Comparison of ENCODE assay signal across 8 cellular contexts in the genomic region with DNA sequence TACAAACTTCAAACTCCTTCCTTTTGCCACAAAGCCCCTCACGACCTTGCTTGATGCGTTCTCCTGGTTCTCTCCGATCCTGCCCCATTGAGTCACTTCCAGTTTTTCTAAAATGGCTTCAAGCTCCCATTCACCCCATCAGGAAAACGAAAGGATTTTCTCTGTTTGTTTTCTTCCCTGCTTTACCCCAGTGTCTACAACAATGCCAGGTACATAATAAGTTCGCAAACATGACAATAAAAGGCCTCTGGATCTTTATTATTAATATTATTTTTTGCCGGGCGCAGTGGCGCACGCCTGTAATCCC. TPM values are rescaled to one million over a fixed set of nuclear protein-coding genes. Genes with fewer than 3 reads are reported as not detected.
DNase-seq lines count a peak whose midpoint lies in the region; ATAC-seq and TF ChIP-seq lines count a peak whose summit lies in the region.

No MANE protein-coding gene starts in this region.

- peaks cover 0 to 43% (median 6%) of the 10 kb centered on the region in 3 donors for H3K36me3 Mint-ChIP-seq in CD8-positive, alpha-beta memory T cell
- peaks cover 12% of the 10 kb centered on the region for H3K36me3 Mint-ChIP-seq in osteocyte (ENCODE audit: unreplicated experiment)

- DNase-seq in CD8-positive, alpha-beta memory T cell = no peak
- DNase-seq in PC-3 (no peak), epithelial cell of esophagus (ENCODE audit: low read depth) (no peak), osteocyte (ENCODE audit: extremely low spot score, unreplicated experiment) (no peak), OCI-M2 (lab: John Stamatoyannopoulos, UW; ENCODE audit: unreplicated experiment) (no peak), NCI-H187 treated with DMSO at 0.1 percent for 48 hours (lab: John Stamatoyannopoulos, UW) (no peak)
- no peak for DNase-seq in stimulated activated CD4-positive, alpha-beta T cell treated with anti-CD3 and anti-CD28 coated beads, Interleukin-4, amount 100 ng/mL, for 1 hour
- DNase-seq in activated CD4-positive, CD25-positive, alpha-beta regulatory T cell treated with anti-CD3 and anti-CD28 coated beads, Interleukin-2, amount 50 U/mL, for 72 hours = no peak

- peaks cover 9% of the 10 kb centered on the region; the same call in 1 of the 2 replicates for H4K20me1 ChIP-seq in PC-3 (ENCODE audit: low read length)

- H3K9me2 ChIP-seq in PC-3 (replicated peaks; ENCODE audit: low read length) = no peaks in the 10 kb centered on the region

- H3K27me3 ChIP-seq in CD8-positive, alpha-beta memory T cell (ENCODE audit: insufficient read depth, low read length, poor library complexity, severe bottlenecking) = no peaks in the 10 kb centered on the region
- H3K27me3 ChIP-seq in PC-3 (ENCODE audit: low read length) = no peaks in the 10 kb centered on the region

- intact Hi-C loops in PC-3 (cut with micrococcal nuclease) = no loop called here

- no peaks in the 10 kb centered on the region for H3K9me3 ChIP-seq in CD8-positive, alpha-beta memory T cell (ENCODE audit: low read length)
- H3K9me3 ChIP-seq in PC-3 (ENCODE audit: low read length) = no peaks in the 10 kb centered on the region

- H3K27me3 Mint-ChIP-seq in CD8-positive, alpha-beta memory T cell = peaks cover 0 to 5% of the 10 kb centered on the region in 2 donors
- no peaks in the 10 kb centered on the region for H3K27me3 Mint-ChIP-seq in osteocyte (ENCODE audit: unreplicated experiment)

- no peaks in the 10 kb centered on the region for H3K9me3 Mint-ChIP-seq in CD8-positive, alpha-beta memory T cell
- no peaks in the 10 kb centered on the region for H3K9me3 Mint-ChIP-seq in osteocyte (ENCODE audit: unreplicated experiment)

- H3K4me1 Mint-ChIP-seq in CD8-positive, alpha-beta memory T cell = peaks cover 15 to 24% (median 17%) of the 10 kb centered on the region in 3 donors
- H3K4me1 Mint-ChIP-seq in osteocyte (ENCODE audit: unreplicated experiment) = peaks cover 27% of the 10 kb centered on the region

- H3K79me2 ChIP-seq in PC-3 (ENCODE audit: low read length) = peaks cover 31% of the 10 kb centered on the region

- TSS peak; percentile 72 for BruUV-seq in PC-3 (replicated peaks; lab: Mats Ljungman, UMichigan)

- peak overlapping the region; percentile 98 for H3K27ac ChIP-seq in CD8-positive, alpha-beta memory T cell (ENCODE audit: low read depth, low read length)
- H3K27ac ChIP-seq in PC-3 (ENCODE audit: low read length) = peak overlapping the region; percentile 56

- H3F3A ChIP-seq in PC-3 (ENCODE audit: low read length, unreplicated experiment) = no peaks in the 10 kb centered on the region

- H3K27ac Mint-ChIP-seq in CD8-positive, alpha-beta memory T cell = peak overlapping the region; percentile 81 to 100 (median 94)
- H3K27ac Mint-ChIP-seq in osteocyte (ENCODE audit: unreplicated experiment) = peak overlapping the region; percentile 94

- H3K4me1 ChIP-seq in CD8-positive, alpha-beta memory T cell (ENCODE audit: insufficient read depth, low read length) = peaks cover 14% of the 10 kb centered on the region
- H3K4me1 ChIP-seq in PC-3 (ENCODE audit: insufficient read depth, low read length) = peaks cover 12% of the 10 kb centered on the region; the same call in 1 of the 2 replicates

- CTCF ChIA-PET in CD8-positive, alpha-beta memory T cell (lab: Charles Lee) = interaction anchor here (1.0 to 4.4 kb wide), 2 partner anchors 19 to 24 kb away, joined by 3 to 24 read pairs; no protein-coding TSS in a partner anchor
- CTCF ChIA-PET in PC-3 (lab: Charles Lee) = interaction anchor here (1.6 kb wide), 1 partner anchor 24 kb away, joined by 4 read pairs; no protein-coding TSS in a partner anchor

- peak overlapping the region; percentile 99 for H2AFZ ChIP-seq in PC-3 (ENCODE audit: low read length)

- no peak for ATAC-seq in PC-3

- H3K4me3 Mint-ChIP-seq in CD8-positive, alpha-beta memory T cell = peak overlapping the region; percentile 93 to 100 (median 98)
- peak overlapping the region; percentile 100 for H3K4me3 Mint-ChIP-seq in osteocyte (ENCODE audit: unreplicated experiment)

- POLR2A ChIA-PET in CD8-positive, alpha-beta memory T cell (lab: Charles Lee) = interaction anchor here (1.7 kb wide), 1 partner anchor 24 kb away, joined by 8 read pairs; no protein-coding TSS in a partner anchor
- POLR2A ChIA-PET in PC-3 (lab: Charles Lee; ENCODE audit: unreplicated experiment) = interaction anchor here (0.6 kb wide), 2 partner anchors 20 to 66 kb away, joined by 3 read pairs; no protein-coding TSS in a partner anchor

- TF ChIP-seq CTCF in PC-3 (conservative IDR thresholded peaks at IDR 0.05; ENCODE audit: low read depth, low read length) (no peak), epithelial cell of esophagus (IDR thresholded peaks at IDR 0.05; ENCODE audit: insufficient read depth, low read depth, low read length, missing control alignments) (no peak), osteocyte (IDR thresholded peaks at IDR 0.05) (no peak)

- H3K36me3 ChIP-seq in CD8-positive, alpha-beta memory T cell (ENCODE audit: insufficient read depth, low read length) = peaks cover 24% of the 10 kb centered on the region
- H3K36me3 ChIP-seq in PC-3 (ENCODE audit: low read depth, low read length) = peaks cover 12% of the 10 kb centered on the region; the same call in 1 of the 2 replicates

- peak overlapping the region; percentile 89 for H3K9ac ChIP-seq in PC-3 (ENCODE audit: low read length)

- peak overlapping the region; percentile 97 for H3K4me2 ChIP-seq in PC-3 (ENCODE audit: low read length)

- peak overlapping the region; percentile 100 for H3K4me3 ChIP-seq in CD8-positive, alpha-beta memory T cell (ENCODE audit: low read length)
- H3K4me3 ChIP-seq in PC-3 (ENCODE audit: low read length) (peak overlapping the region; percentile 97), epithelial cell of esophagus (ENCODE audit: low read length) (peak overlapping the region; percentile 100)

RNA-seq across cellular contexts. Expression of a gene that starts 0.8 kb away (rescaled TPM):
- total RNA-seq in CD8-positive, alpha-beta memory T cell = 1 to 10 TPM; 7.0 to 8.5 TPM
- 9.5 TPM for polyA plus RNA-seq in CD8-positive, alpha-beta memory T cell
- total RNA-seq in PC-3 (2014; rRNA removed) = 7.9 and 12.9 TPM in 2 replicates
- total RNA-seq in osteocyte = 31.4 and 33.4 TPM in 2 replicates

RNA-seq across cellular contexts. Expression of a gene that starts 19.2 kb away (rescaled TPM):
- total RNA-seq in CD8-positive, alpha-beta memory T cell = 10 to 100 TPM; 15.9 to 17.8 TPM
- polyA plus RNA-seq in CD8-positive, alpha-beta memory T cell = 13.0 TPM
- total RNA-seq in PC-3 (2014; rRNA removed) (16.1 and 16.8 TPM in 2 replicates), osteocyte (13.3 and 13.8 TPM in 2 replicates)

RNA-seq across cellular contexts. Expression of a gene that starts 20.6 kb away (rescaled TPM):
- 10 to 100 TPM; 17.4 to 18.9 TPM for total RNA-seq in CD8-positive, alpha-beta memory T cell
- 22.8 TPM for polyA plus RNA-seq in CD8-positive, alpha-beta memory T cell
- 196 and 246 TPM in 2 replicates for total RNA-seq in PC-3 (2014; rRNA removed)
- total RNA-seq in osteocyte = 45.6 and 51.5 TPM in 2 replicates

RNA-seq across cellular contexts. Expression of a gene that starts 21.8 kb away (rescaled TPM):
- 1 to 10 TPM in 1 of 2 experiments, under 1 TPM in 1; 0.49 to 1.2 TPM for total RNA-seq in CD8-positive, alpha-beta memory T cell
- not detected for polyA plus RNA-seq in CD8-positive, alpha-beta memory T cell
- total RNA-seq in PC-3 (2014; rRNA removed) (0.81 and 1.9 TPM in 2 replicates), osteocyte (0.48 and 0.63 TPM in 2 replicates)

RNA-seq across cellular contexts. Expression of a gene that starts 31.8 kb away (rescaled TPM):
- 1 to 10 TPM; 1.4 to 1.6 TPM for total RNA-seq in CD8-positive, alpha-beta memory T cell
- 0.29 TPM for polyA plus RNA-seq in CD8-positive, alpha-beta memory T cell
- total RNA-seq in PC-3 (2014; rRNA removed) (2.2 and 2.7 TPM in 2 replicates), osteocyte (5.0 and 5.7 TPM in 2 replicates)
